Comparison of ENCODE assay signal across 27 cellular contexts in genomic region chr6:107806675-107807074, GRCh38. TPM values are rescaled to one million over a fixed set of nuclear protein-coding genes. Genes with fewer than 3 reads are reported as not detected.
DNase-seq lines count a peak whose midpoint lies in the region; ATAC-seq and TF ChIP-seq lines count a peak whose summit lies in the region.
"Had no signal": no experiment of that assay in that cellular context is flagged by ENCODE, and none has a peak within 500 bp of the region (broad histone marks: within the 10 kb centered on the region; RNA-seq: fewer than 3 reads in every experiment).

No MANE protein-coding gene starts in this region.

- H2BK15ac ChIP-seq in neuronal stem cell (ENCODE audit: low read length) = peak overlapping the region; percentile 7

- DNase-seq in NCI-H146 (lab: John Stamatoyannopoulos, UW) = peak; percentile 22
- no peak for DNase-seq in NCI-H146 treated with DMSO at 0.1 percent for 48 hours (lab: John Stamatoyannopoulos, UW; ENCODE audit: unreplicated experiment)
- peak; percentile 32 for DNase-seq in D341Med (ENCODE audit: low spot score)
- DNase-seq in T-helper 17 cell = no peak
- DNase-seq in neuronal stem cell (ENCODE audit: low spot score) = no peak
- no peak for DNase-seq in HFFc6
- DNase-seq: activated CD4-positive, alpha-beta T cell treated with anti-CD3 and anti-CD28 coated beads, Interleukin-2, amount 50 U/mL, for 48 hours; activated gamma-delta T cell; Calu3; cortex of kidney; lower lobe of right lung; NCI-H1436; nucleus accumbens; spleen; stimulated activated CD4-positive, alpha-beta T cell treated with anti-CD3 and anti-CD28 coated beads, Interleukin-4, amount 100 ng/mL, for 1 hour; thyroid gland had no signal

- no CpG with 5 or more reads among the region's 3 CpGs for WGBS in neuronal stem cell (ENCODE audit: extremely low coverage in 2 of 2, insufficient read length in 2 of 2, insufficient replicate concordance in 1 of 2), 2 donors

- H3K27ac ChIP-seq in neuronal stem cell (replicated peaks; ENCODE audit: low read length) = peak overlapping the region; percentile 61
- H3K27ac ChIP-seq: lower lobe of right lung, SK-N-MC, spleen, thyroid gland had no signal

- ATAC-seq in T-helper 17 cell = no peak
- no peak for ATAC-seq in GM19452 (IDR thresholded peaks at IDR 0.05; ENCODE audit: unreplicated experiment)
- ATAC-seq in HG03039 (IDR thresholded peaks at IDR 0.05; ENCODE audit: unreplicated experiment) = no peak
- ATAC-seq: lower lobe of right lung; stimulated activated naive CD8-positive, alpha-beta T cell treated with anti-CD3 and anti-CD28 coated beads, Interleukin-15, Interleukin-2, amounts not matched to agents 100 U/mL and 50 U/mL, for 24 hours; WTC11 had no signal

- no peak overlapping the region for H3K23ac ChIP-seq in neuronal stem cell (ENCODE audit: low read depth, low read length, poor library complexity)

- H3K27me3 Mint-ChIP-seq in T-helper 17 cell (no peaks in the 10 kb centered on the region), HFFc6 (ENCODE audit: insufficient read depth) (peaks cover 17% of the 10 kb centered on the region)
- H3K27me3 Mint-ChIP-seq: IgD-negative memory B cell had no signal

- peaks cover 34% of the 10 kb centered on the region for H3K4me1 Mint-ChIP-seq in T-helper 17 cell
- H3K4me1 Mint-ChIP-seq in HFFc6 (ENCODE audit: low read depth) = 0 out of 2 replicates have a peak, but pooled peaks cover 1% of the 10 kb centered on the region
- H3K4me1 Mint-ChIP-seq: WTC11 had no signal

- no peak overlapping the region for H4K8ac ChIP-seq in neuronal stem cell (ENCODE audit: low read depth, low read length)

- H4K91ac ChIP-seq in neuronal stem cell (ENCODE audit: low read depth, low read length, poor library complexity) = no peak overlapping the region

- H3K4me3 ChIP-seq in neuronal stem cell (ENCODE audit: low read length in 2 of 2) = no peak overlapping the region
- H3K4me3 ChIP-seq: lower lobe of right lung, SK-N-MC, spleen, thyroid gland had no signal

- H3K9me3 ChIP-seq in T-helper 17 cell (ENCODE audit: control insufficient read depth, low read length, poor library complexity, severe bottlenecking) (no peaks in the 10 kb centered on the region), neuronal stem cell (replicated peaks in 1 of 2; ENCODE audit: control insufficient read depth in 2 of 2, insufficient read depth in 1 of 2, low read depth in 1 of 2, low read length in 2 of 2) (no peaks in the 10 kb centered on the region)
- H3K9me3 ChIP-seq: lower lobe of right lung, spleen, thyroid gland had no signal

- H3K27me3 ChIP-seq in neuronal stem cell (ENCODE audit: control insufficient read depth in 3 of 3, insufficient read depth in 3 of 3, low read depth in 1 of 3, low read length in 3 of 3) = peaks cover 0 to 28% (median 0%) of the 10 kb centered on the region in 3 experiments
- H3K27me3 ChIP-seq: spleen, thyroid gland had no signal

- H3K27ac Mint-ChIP-seq in T-helper 17 cell = peak overlapping the region; percentile 72
- no peak overlapping the region for H3K27ac Mint-ChIP-seq in HFFc6
- H3K27ac Mint-ChIP-seq: T-helper 2 cell treated with Interferon-gamma antibody and Interleukin-4, amounts not matched to agents 5 μg/mL and 100 μg/mL, for 36 hours; WTC11 had no signal

- no peak overlapping the region for H3K4me3 Mint-ChIP-seq in T-helper 17 cell
- H3K4me3 Mint-ChIP-seq in HFFc6 = no peak overlapping the region
- H3K4me3 Mint-ChIP-seq: IgD-negative memory B cell; T-helper 2 cell treated with Interferon-gamma antibody and Interleukin-4, amounts not matched to agents 5 μg/mL and 100 μg/mL, for 36 hours; WTC11 had no signal

- peaks cover 2 to 22% of the 10 kb centered on the region in 2 donors for H3K4me1 ChIP-seq in neuronal stem cell (ENCODE audit: control insufficient read depth in 2 of 2, insufficient read depth in 1 of 2, low read depth in 1 of 2, low read length in 2 of 2)
- H3K4me1 ChIP-seq: lower lobe of right lung, thyroid gland had no signal

- no peaks in the 10 kb centered on the region for H3K79me1 ChIP-seq in neuronal stem cell (ENCODE audit: low read depth, low read length)

- no peak overlapping the region for H3K4me2 ChIP-seq in neuronal stem cell (ENCODE audit: insufficient read depth, low read length, poor library complexity, severe bottlenecking)

- no peak for TF ChIP-seq CTCF in HFFc6 (IDR thresholded peaks at IDR 0.05)

- H3K36me3 Mint-ChIP-seq in T-helper 17 cell (ENCODE audit: low read depth) (peaks cover 7% of the 10 kb centered on the region), HFFc6 (ENCODE audit: low read depth) (no peaks in the 10 kb centered on the region)

- no peak overlapping the region for H2AFZ ChIP-seq in neuronal stem cell (ENCODE audit: low read length)

- peak overlapping the region; percentile 14 for H2BK12ac ChIP-seq in neuronal stem cell (ENCODE audit: low read length)

- H3K18ac ChIP-seq in neuronal stem cell (ENCODE audit: low read length) = peak overlapping the region; percentile 86

- no peak overlapping the region for H3K9ac ChIP-seq in neuronal stem cell (ENCODE audit: low read depth, low read length, poor library complexity)

- peak overlapping the region; percentile 56 for H2BK120ac ChIP-seq in neuronal stem cell (ENCODE audit: low read depth, low read length)

- H3K14ac ChIP-seq in neuronal stem cell (ENCODE audit: low read length) = no peak overlapping the region

- no peaks in the 10 kb centered on the region for H3K36me3 ChIP-seq in neuronal stem cell (replicated peaks in 1 of 2; ENCODE audit: control insufficient read depth in 2 of 2, insufficient read depth in 2 of 2, low read length in 2 of 2)
- H3K36me3 ChIP-seq: lower lobe of right lung, spleen, thyroid gland had no signal

- H3K4ac ChIP-seq in neuronal stem cell (ENCODE audit: low read length) = no peak overlapping the region

- peak overlapping the region; percentile 89 for H2AK5ac ChIP-seq in neuronal stem cell (ENCODE audit: low read depth, low read length)

- H2BK5ac ChIP-seq in neuronal stem cell (ENCODE audit: low read length) = peak overlapping the region; percentile 43

- H3K9me3 Mint-ChIP-seq in HFFc6 = no peaks in the 10 kb centered on the region
- H3K9me3 Mint-ChIP-seq: IgD-negative memory B cell; T-helper 2 cell treated with Interferon-gamma antibody and Interleukin-4, amounts not matched to agents 5 μg/mL and 100 μg/mL, for 36 hours had no signal

RNA-seq across cellular contexts. Expression of gene SCML4, which starts 17.4 kb away (rescaled TPM):
- 10 to 100 TPM; 49.6 to 58.3 TPM for total RNA-seq in T-helper 17 cell
- polyA plus RNA-seq in neuronal stem cell (2013, experiment 1 of 2) = 0.07 TPM
- polyA plus RNA-seq in neuronal stem cell (2013, experiment 2 of 2) = 0.03 TPM
- not detected for total RNA-seq in HFFc6 (2021; fragmentation: NEBNext Ultra II Directional; extraction: Animal tissue kit (Norgen Biotek cat#: 25700))
- total RNA-seq: Calu3, fibroblast of lung, H4, M059J, WTC11 had no signal
- polyA plus RNA-seq: BJ, fibroblast of lung had no signal

Comparison
In these comparisons a context has a peak if more than half of its experiments do, and no peak if none do; other contexts are left out.
1. DNase-seq: peak in NCI-H146 (single experiment) and D341Med (single experiment); none in NCI-H146 treated with DMSO at 0.1 percent for 48 hours (single experiment), T-helper 17 cell (0 of 3), neuronal stem cell (single experiment) and HFFc6 (single experiment).
2. RNA of gene SCML4, which starts 17.4 kb away (total RNA-seq): 49.6 to 58.3 TPM in T-helper 17 cell; not detected in HFFc6; every median in the first group is over 10 times any median in the second.